Comparison of ENCODE assay signal across 15 cellular contexts in the genomic region with DNA sequence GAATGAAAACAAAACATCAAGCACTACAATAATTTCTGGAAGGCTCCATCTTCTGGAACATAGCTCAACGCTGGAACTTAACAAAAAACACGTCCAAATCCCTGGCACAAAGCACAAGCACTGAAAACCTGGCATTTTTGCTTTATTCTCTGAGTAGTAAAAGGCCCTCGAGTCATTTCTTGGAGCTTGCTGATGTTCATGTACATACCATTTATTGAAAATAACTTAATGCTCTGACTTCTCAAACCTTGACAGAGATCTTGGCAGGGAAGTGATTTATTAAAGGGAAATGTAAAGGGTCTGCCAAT.
DNase-seq lines count a peak whose midpoint lies in the region; ATAC-seq, FAIRE-seq and TF ChIP-seq lines count a peak whose summit lies in the region.
"Had no signal": no experiment of that assay in that cellular context is flagged by ENCODE, and none has a peak within 500 bp of the region (broad histone marks: within the 10 kb centered on the region; RNA-seq: fewer than 3 reads in every experiment).

No MANE protein-coding gene starts in this region.

- DNase-seq in GM23338 (ENCODE audit: low spot score): no peak
- no peak for DNase-seq in astrocyte (ENCODE audit: low read depth)
- DNase-seq in osteocyte (ENCODE audit: extremely low spot score, unreplicated experiment): no peak
- no peak for DNase-seq in anterior cingulate cortex (lab: John Stamatoyannopoulos, UW)
- DNase-seq in cerebellum (ENCODE audit: low spot score): no peak
- no peak for DNase-seq in right lobe of liver
- no peak for DNase-seq in T-helper 2 cell treated with Interferon-gamma antibody and Interleukin-4, amounts not matched to agents 5 μg/mL and 100 μg/mL, for 36 hours (ENCODE audit: low spot score)
- DNase-seq: amniotic stem cell; C1 segment of cervical spinal cord; GOT3; NCI-H2171 treated with DMSO at 0.1 percent for 48 hours; stimulated activated CD4-positive, alpha-beta T cell treated with anti-CD3 and anti-CD28 coated beads, Interleukin-1b, Interleukin-23, amount 100 ng/mL, for 48 hours had no signal

- no peaks in the 10 kb centered on the region for H3K79me2 ChIP-seq in GM23338 (replicated peaks; ENCODE audit: insufficient read depth)
- H3K79me2 ChIP-seq in astrocyte (ENCODE audit: insufficient read depth, low read length): no peaks in the 10 kb centered on the region

- H2AFZ ChIP-seq in GM23338 (no peak overlapping the region), astrocyte (ENCODE audit: low read depth, low read length) (no peak overlapping the region)

- H3K4me1 Mint-ChIP-seq in GM23338: no peaks in the 10 kb centered on the region
- H3K4me1 Mint-ChIP-seq in astrocyte (ENCODE audit: low read depth, unreplicated experiment): peaks cover 51% of the 10 kb centered on the region
- H3K4me1 Mint-ChIP-seq in osteocyte (ENCODE audit: unreplicated experiment): peaks cover 69% of the 10 kb centered on the region
- peaks cover 46% of the 10 kb centered on the region for H3K4me1 Mint-ChIP-seq in T-helper 2 cell treated with Interferon-gamma antibody and Interleukin-4, amounts not matched to agents 5 μg/mL and 100 μg/mL, for 36 hours (ENCODE audit: low read depth)

- H3K9ac ChIP-seq in astrocyte (ENCODE audit: low read length): no peak overlapping the region

- H3K27me3 Mint-ChIP-seq in GM23338 (ENCODE audit: insufficient read depth, low read depth, poor library complexity) (peaks cover 3% of the 10 kb centered on the region), astrocyte (ENCODE audit: low read depth, unreplicated experiment) (no peaks in the 10 kb centered on the region), osteocyte (ENCODE audit: unreplicated experiment) (no peaks in the 10 kb centered on the region)
- no peaks in the 10 kb centered on the region for H3K27me3 Mint-ChIP-seq in T-helper 2 cell treated with Interferon-gamma antibody and Interleukin-4, amounts not matched to agents 5 μg/mL and 100 μg/mL, for 36 hours (ENCODE audit: low read depth)

- H3K9me3 ChIP-seq in astrocyte (ENCODE audit: insufficient read depth, low read depth, low read length) (no peaks in the 10 kb centered on the region), right lobe of liver (no peaks in the 10 kb centered on the region)
- H3K9me3 ChIP-seq: prostate gland had no signal

- H3K27ac Mint-ChIP-seq in GM23338 (peak overlapping the region; percentile 73; the same call in 1 of the 2 replicates), astrocyte (ENCODE audit: unreplicated experiment) (peak overlapping the region; percentile 88), osteocyte (ENCODE audit: unreplicated experiment) (peak overlapping the region; percentile 91)
- no peak overlapping the region for H3K27ac Mint-ChIP-seq in T-helper 2 cell treated with Interferon-gamma antibody and Interleukin-4, amounts not matched to agents 5 μg/mL and 100 μg/mL, for 36 hours

- intact Hi-C loops in right lobe of liver (cut with DNase I): no loop called here

- no peak for TF ChIP-seq POLR2A in right lobe of liver (IDR thresholded peaks at IDR 0.05)

- H3K36me3 ChIP-seq in GM23338 (ENCODE audit: insufficient read depth): no peaks in the 10 kb centered on the region
- H3K36me3 ChIP-seq in astrocyte (ENCODE audit: insufficient read depth, low read length): no peaks in the 10 kb centered on the region
- no peaks in the 10 kb centered on the region for H3K36me3 ChIP-seq in right lobe of liver
- H3K36me3 ChIP-seq: prostate gland had no signal

- 74% methylated on average over 3 of the region's 3 CpGs for WGBS in right lobe of liver (ENCODE audit: insufficient coverage, low coverage, low lambda C conversion rate, missing lambda C conversion rate)

- TF ChIP-seq CTCF in C4-2B (conservative IDR thresholded peaks at IDR 0.05) (no peak), GM23338 (conservative IDR thresholded peaks at IDR 0.05; ENCODE audit: low read depth in 2 of 2) (no peak), astrocyte (IDR thresholded peaks at IDR 0.05; ENCODE audit: insufficient read depth, low read depth, low read length) (no peak), osteocyte (IDR thresholded peaks at IDR 0.05) (no peak), right lobe of liver (IDR thresholded peaks at IDR 0.05) (no peak)

- FAIRE-seq in astrocyte (lab: Jason Lieb, UNC): no peak

- H3K4me1 ChIP-seq in GM23338 (ENCODE audit: insufficient read depth): no peaks in the 10 kb centered on the region
- peaks cover 30% of the 10 kb centered on the region for H3K4me1 ChIP-seq in astrocyte (ENCODE audit: insufficient read depth, low read length)
- H3K4me1 ChIP-seq in right lobe of liver: no peaks in the 10 kb centered on the region

- H4K20me1 ChIP-seq in GM23338 (replicated peaks; ENCODE audit: insufficient read depth): no peaks in the 10 kb centered on the region
- no peaks in the 10 kb centered on the region for H4K20me1 ChIP-seq in astrocyte (ENCODE audit: insufficient read depth, low read length)

- H3F3A ChIP-seq in GM23338 (replicated peaks; ENCODE audit: low read depth): no peaks in the 10 kb centered on the region

- H3K4me3 Mint-ChIP-seq in GM23338: no peak overlapping the region
- H3K4me3 Mint-ChIP-seq in astrocyte (ENCODE audit: unreplicated experiment): no peak overlapping the region
- peak overlapping the region; percentile 8 for H3K4me3 Mint-ChIP-seq in osteocyte (ENCODE audit: unreplicated experiment)
- no peak overlapping the region for H3K4me3 Mint-ChIP-seq in T-helper 2 cell treated with Interferon-gamma antibody and Interleukin-4, amounts not matched to agents 5 μg/mL and 100 μg/mL, for 36 hours

- H3K9me3 Mint-ChIP-seq in GM23338: no peaks in the 10 kb centered on the region
- no peaks in the 10 kb centered on the region for H3K9me3 Mint-ChIP-seq in astrocyte (ENCODE audit: unreplicated experiment)
- H3K9me3 Mint-ChIP-seq in osteocyte (ENCODE audit: unreplicated experiment): no peaks in the 10 kb centered on the region
- H3K9me3 Mint-ChIP-seq in T-helper 2 cell treated with Interferon-gamma antibody and Interleukin-4, amounts not matched to agents 5 μg/mL and 100 μg/mL, for 36 hours: peaks cover 3% of the 10 kb centered on the region

- H3K4me3 ChIP-seq in GM23338 (no peak overlapping the region), astrocyte (ENCODE audit: insufficient read depth, low read depth, low read length) (no peak overlapping the region), right lobe of liver (no peak overlapping the region)
- H3K4me3 ChIP-seq: prostate gland had no signal

- H3K9me2 ChIP-seq in GM23338 (ENCODE audit: insufficient read depth): peaks cover 6% of the 10 kb centered on the region; the same call in 1 of the 2 replicates

- H3K36me3 Mint-ChIP-seq in GM23338 (ENCODE audit: low read depth) (no peaks in the 10 kb centered on the region), astrocyte (ENCODE audit: low read depth, unreplicated experiment) (peaks cover 1% of the 10 kb centered on the region), osteocyte (ENCODE audit: unreplicated experiment) (peaks cover 15% of the 10 kb centered on the region)
- H3K36me3 Mint-ChIP-seq in T-helper 2 cell treated with Interferon-gamma antibody and Interleukin-4, amounts not matched to agents 5 μg/mL and 100 μg/mL, for 36 hours (ENCODE audit: low read depth): peaks cover 2% of the 10 kb centered on the region

- ATAC-seq in GM23338 (no peak), right lobe of liver (no peak)

- H3K27me3 ChIP-seq in GM23338 (ENCODE audit: insufficient read depth): no peaks in the 10 kb centered on the region
- no peaks in the 10 kb centered on the region for H3K27me3 ChIP-seq in astrocyte (ENCODE audit: insufficient read depth, low read length)
- H3K27me3 ChIP-seq in right lobe of liver: no peaks in the 10 kb centered on the region

- H3K27ac ChIP-seq in C4-2B (0 out of 2 replicates have a peak overlapping the region, but pooled peaks have one; percentile 29), GM23338 (ENCODE audit: low read depth) (no peak overlapping the region), astrocyte (ENCODE audit: low read depth, low read length) (no peak overlapping the region), right lobe of liver (no peak overlapping the region)
- H3K27ac ChIP-seq: VCaP had no signal

- H3K4me2 ChIP-seq in GM23338 (no peak overlapping the region), astrocyte (ENCODE audit: low read length) (no peak overlapping the region)

TF ChIP-seq in GM23338, 12 proteins besides CTCF, POLR2A, EP300 and RAD21 (continues in another document):
- TF ChIP-seq NANOG (IDR thresholded peaks at IDR 0.05; ENCODE audit: borderline replicate concordance) (no peak), CREB1 (CRISPR knock-in tag; IDR thresholded peaks at IDR 0.05; ENCODE audit: low read depth) (no peak), ZNF331 (CRISPR knock-in tag; IDR thresholded peaks at IDR 0.05; ENCODE audit: low read depth) (no peak), EZH2 (IDR thresholded peaks at IDR 0.05; ENCODE audit: low read depth, unreplicated experiment) (no peak)
- TF ChIP-seq, protein P1, sequence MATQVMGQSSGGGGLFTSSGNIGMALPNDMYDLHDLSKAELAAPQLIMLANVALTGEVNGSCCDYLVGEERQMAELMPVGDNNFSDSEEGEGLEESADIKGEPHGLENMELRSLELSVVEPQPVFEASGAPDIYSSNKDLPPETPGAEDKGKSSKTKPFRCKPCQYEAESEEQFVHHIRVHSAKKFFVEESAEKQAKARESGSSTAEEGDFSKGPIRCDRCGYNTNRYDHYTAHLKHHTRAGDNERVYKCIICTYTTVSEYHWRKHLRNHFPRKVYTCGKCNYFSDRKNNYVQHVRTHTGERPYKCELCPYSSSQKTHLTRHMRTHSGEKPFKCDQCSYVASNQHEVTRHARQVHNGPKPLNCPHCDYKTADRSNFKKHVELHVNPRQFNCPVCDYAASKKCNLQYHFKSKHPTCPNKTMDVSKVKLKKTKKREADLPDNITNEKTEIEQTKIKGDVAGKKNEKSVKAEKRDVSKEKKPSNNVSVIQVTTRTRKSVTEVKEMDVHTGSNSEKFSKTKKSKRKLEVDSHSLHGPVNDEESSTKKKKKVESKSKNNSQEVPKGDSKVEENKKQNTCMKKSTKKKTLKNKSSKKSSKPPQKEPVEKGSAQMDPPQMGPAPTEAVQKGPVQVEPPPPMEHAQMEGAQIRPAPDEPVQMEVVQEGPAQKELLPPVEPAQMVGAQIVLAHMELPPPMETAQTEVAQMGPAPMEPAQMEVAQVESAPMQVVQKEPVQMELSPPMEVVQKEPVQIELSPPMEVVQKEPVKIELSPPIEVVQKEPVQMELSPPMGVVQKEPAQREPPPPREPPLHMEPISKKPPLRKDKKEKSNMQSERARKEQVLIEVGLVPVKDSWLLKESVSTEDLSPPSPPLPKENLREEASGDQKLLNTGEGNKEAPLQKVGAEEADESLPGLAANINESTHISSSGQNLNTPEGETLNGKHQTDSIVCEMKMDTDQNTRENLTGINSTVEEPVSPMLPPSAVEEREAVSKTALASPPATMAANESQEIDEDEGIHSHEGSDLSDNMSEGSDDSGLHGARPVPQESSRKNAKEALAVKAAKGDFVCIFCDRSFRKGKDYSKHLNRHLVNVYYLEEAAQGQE (IDR thresholded peaks at IDR 0.05; ENCODE audit: unreplicated experiment): no peak
